21 cellular contexts compared by ENCODE assay signal in genomic region chr10:45515630-45516029, GRCh38.
DNase-seq lines count a peak whose midpoint lies in the region; ATAC-seq and TF ChIP-seq lines count a peak whose summit lies in the region.
"Had no signal": no experiment of that assay in that cellular context is flagged by ENCODE, and none has a peak within 500 bp of the region (broad histone marks: within the 10 kb centered on the region; RNA-seq: fewer than 3 reads in every experiment).

No MANE protein-coding gene starts in this region.

- H3K9me2 ChIP-seq in GM23338 (ENCODE audit: insufficient read depth) = 0 out of 2 replicates have a peak, but pooled peaks cover 4% of the 10 kb centered on the region

- H3K27me3 Mint-ChIP-seq in GM23338 (ENCODE audit: insufficient read depth, low read depth, poor library complexity) (no peaks in the 10 kb centered on the region), H9 (ENCODE audit: low read depth) (no peaks in the 10 kb centered on the region; the same call in 1 of the 2 replicates), brain (no peaks in the 10 kb centered on the region), neural progenitor cell (ENCODE audit: insufficient read depth, low read depth) (peaks cover 2% of the 10 kb centered on the region)
- H3K27me3 Mint-ChIP-seq: B cell had no signal

- H3K79me2 ChIP-seq in GM23338 (replicated peaks; ENCODE audit: insufficient read depth) = 0 out of 2 replicates have a peak, but pooled peaks cover 7% of the 10 kb centered on the region
- no peaks in the 10 kb centered on the region for H3K79me2 ChIP-seq in H9 (ENCODE audit: insufficient read depth, low read length)
- H3K79me2 ChIP-seq in neural progenitor cell (ENCODE audit: low read depth) = no peaks in the 10 kb centered on the region

- TF ChIP-seq CTCF in GM23338 (conservative IDR thresholded peaks at IDR 0.05; ENCODE audit: low read depth in 2 of 2) (no peak), H9 (conservative IDR thresholded peaks at IDR 0.05) (no peak), brain (conservative IDR thresholded peaks at IDR 0.05) (no peak), neural progenitor cell (IDR thresholded peaks at IDR 0.05) (no peak)

- no peak overlapping the region for H2AFZ ChIP-seq in GM23338
- no peak overlapping the region for H2AFZ ChIP-seq in H9 (ENCODE audit: low read length)
- H2AFZ ChIP-seq in neural progenitor cell (replicated peaks) = no peak overlapping the region

- H3K9me3 Mint-ChIP-seq in GM23338 (peaks cover 11% of the 10 kb centered on the region), H9 (peaks cover 4 to 7% of the 10 kb centered on the region in 2 experiments), brain (peaks cover 0 to 5% (median 4%) of the 10 kb centered on the region in 5 experiments), neural progenitor cell (peaks cover 2% of the 10 kb centered on the region)
- H3K9me3 Mint-ChIP-seq: CD4-positive, CD25-positive, alpha-beta regulatory T cell had no signal

- H3K36me3 ChIP-seq in GM23338 (ENCODE audit: insufficient read depth) (no peaks in the 10 kb centered on the region), neural progenitor cell (no peaks in the 10 kb centered on the region)

- no peak overlapping the region for H3K4me3 ChIP-seq in GM23338
- H3K4me3 ChIP-seq in neural progenitor cell = no peak overlapping the region

- no peak overlapping the region for H4K5ac ChIP-seq in H9 (ENCODE audit: insufficient read length, low read depth, low read length)

- H3K27ac Mint-ChIP-seq in GM23338 (peak overlapping the region; percentile 45; the same call in 1 of the 2 replicates), H9 (peak overlapping the region; percentile 1 to 46 (median 7); a peak in 3 of 7 replicates), brain (peak overlapping the region in 4 of 5 experiments; percentile 10 to 75 (median 12)), neural progenitor cell (no peak overlapping the region)
- H3K27ac Mint-ChIP-seq: B cell had no signal

- H4K20me1 ChIP-seq in GM23338 (replicated peaks; ENCODE audit: insufficient read depth) (no peaks in the 10 kb centered on the region), H9 (ENCODE audit: control insufficient read depth, insufficient read depth, insufficient read length) (no peaks in the 10 kb centered on the region), neural progenitor cell (ENCODE audit: low read depth) (no peaks in the 10 kb centered on the region)

- no peak overlapping the region for H2AK5ac ChIP-seq in H9 (ENCODE audit: insufficient read length, low read length)

- H3K4me2 ChIP-seq in GM23338 = 0 out of 2 replicates have a peak overlapping the region, but pooled peaks have one; percentile 22
- H3K4me2 ChIP-seq in H9 (ENCODE audit: insufficient read depth, insufficient read length, low read length) = no peak overlapping the region
- peak overlapping the region; percentile 20 for H3K4me2 ChIP-seq in neural progenitor cell
- H3K4me2 ChIP-seq: KMS-11 had no signal

- no peak overlapping the region for H4K91ac ChIP-seq in H9 (ENCODE audit: insufficient read length, low read depth, low read length)

- H3K27ac ChIP-seq in GM23338 (ENCODE audit: low read depth) (no peak overlapping the region), H9 (ENCODE audit: insufficient read length, low read depth, low read length) (no peak overlapping the region), neural progenitor cell (no peak overlapping the region)
- H3K27ac ChIP-seq: KMS-11 had no signal

- H2BK15ac ChIP-seq in H9 (ENCODE audit: low read depth, low read length) = no peak overlapping the region

- H3K23me2 ChIP-seq in H9 (ENCODE audit: insufficient read length, low read depth, low read length, poor library complexity, severe bottlenecking) = no peaks in the 10 kb centered on the region

- H3F3A ChIP-seq in GM23338 (replicated peaks; ENCODE audit: low read depth) (no peaks in the 10 kb centered on the region), neural progenitor cell (ENCODE audit: low read depth) (no peaks in the 10 kb centered on the region)

- no peak overlapping the region for H3T11ph ChIP-seq in H9 (ENCODE audit: low read length)

- H3K14ac ChIP-seq in H9 (ENCODE audit: insufficient read depth, low read length) = no peak overlapping the region

- peaks cover 18% of the 10 kb centered on the region for H3K4me1 ChIP-seq in GM23338 (ENCODE audit: insufficient read depth)
- H3K4me1 ChIP-seq in H9 (ENCODE audit: insufficient read depth, low read length) = peaks cover 3% of the 10 kb centered on the region; the same call in 1 of the 2 replicates
- H3K4me1 ChIP-seq in neural progenitor cell = peaks cover 11% of the 10 kb centered on the region

- DNase-seq in GM23338 (ENCODE audit: low spot score) = peak; percentile 11
- no peak for DNase-seq in H9
- DNase-seq in neural progenitor cell (ENCODE audit: low spot score) = peak; percentile 55
- DNase-seq in NAMALWA (ENCODE audit: low spot score) = no peak
- DNase-seq: Calu3; CD4-positive, CD25-positive, alpha-beta regulatory T cell; DMS79; NCI-H1092; NCI-H146; NCI-H2081 treated with DMSO at 0.1 percent for 48 hours; NCI-H226; NCI-H526 treated with DMSO at 0.1 percent for 48 hours; NK-92 treated with Interleukin-12 subunit alpha and Interleukin-12 subunit beta, amount 100 ng/mL, for 24 hours; OCI-M1; RPMI8226; SIG-M5 had no signal

- H3K9ac ChIP-seq in H9 (ENCODE audit: extremely low read depth, insufficient read length, low read length) (no peak overlapping the region), neural progenitor cell (no peak overlapping the region)
- H3K9ac ChIP-seq: KMS-11 had no signal

- H3K4me3 Mint-ChIP-seq in GM23338 (no peak overlapping the region), H9 (no peak overlapping the region), brain (no peak overlapping the region), neural progenitor cell (no peak overlapping the region)
- H3K4me3 Mint-ChIP-seq: B cell; CD4-positive, CD25-positive, alpha-beta regulatory T cell had no signal

- H2BK12ac ChIP-seq in H9 (ENCODE audit: insufficient read length, low read depth, low read length) = no peak overlapping the region

- H3K23ac ChIP-seq in H9 (ENCODE audit: insufficient read length, low read depth, low read length) = no peak overlapping the region

- no CpG with 5 or more reads among the region's 6 CpGs for WGBS in H9 (ENCODE audit: extremely low coverage, insufficient read length, low lambda C conversion rate)

- no peak overlapping the region for H2BK5ac ChIP-seq in H9 (ENCODE audit: insufficient read length, low read length)

- no peaks in the 10 kb centered on the region for H3K79me1 ChIP-seq in H9 (ENCODE audit: insufficient read depth, low read depth, low read length, poor library complexity, severe bottlenecking)

- H3K36me3 Mint-ChIP-seq in GM23338 (ENCODE audit: low read depth) = peaks cover 13% of the 10 kb centered on the region; the same call in 2 of the 3 replicates
- H3K36me3 Mint-ChIP-seq in H9 (ENCODE audit: insufficient read depth in 1 of 3, low read depth in 3 of 3) = peaks cover 3% of the 10 kb centered on the region in 3 experiments; a peak in 6 of 7 replicates
- H3K36me3 Mint-ChIP-seq in brain = peaks cover 15% of the 10 kb centered on the region
- peaks cover 2% of the 10 kb centered on the region for H3K36me3 Mint-ChIP-seq in neural progenitor cell

- H3K27me3 ChIP-seq in GM23338 (ENCODE audit: insufficient read depth) = no peaks in the 10 kb centered on the region
- H3K27me3 ChIP-seq in H9 (ENCODE audit: insufficient read depth, low read length) = no peaks in the 10 kb centered on the region
- H3K27me3 ChIP-seq in neural progenitor cell = no peaks in the 10 kb centered on the region

- no peak overlapping the region for H4K8ac ChIP-seq in H9 (replicated peaks; ENCODE audit: insufficient read length, low read depth, low read length)

- ATAC-seq in GM23338 (peak; percentile 73), HG02610 (IDR thresholded peaks at IDR 0.05; ENCODE audit: unreplicated experiment) (no peak), HG03565 (IDR thresholded peaks at IDR 0.05; ENCODE audit: unreplicated experiment) (no peak)

- no peak overlapping the region for H2BK20ac ChIP-seq in H9 (ENCODE audit: low read depth, low read length, poor library complexity, severe bottlenecking)

- no peak overlapping the region for H3K56ac ChIP-seq in H9 (ENCODE audit: insufficient read length, low read depth, low read length)

- H3K4me1 Mint-ChIP-seq in GM23338 = peaks cover 21% of the 10 kb centered on the region
- H3K4me1 Mint-ChIP-seq in H9 = peaks cover 20 to 21% of the 10 kb centered on the region in 2 experiments
- peaks cover 30% of the 10 kb centered on the region for H3K4me1 Mint-ChIP-seq in brain
- H3K4me1 Mint-ChIP-seq in neural progenitor cell = peaks cover 20% of the 10 kb centered on the region

- H3K4ac ChIP-seq in H9 (ENCODE audit: low read depth, low read length) = no peak overlapping the region

- no peak overlapping the region for H3K18ac ChIP-seq in H9 (ENCODE audit: insufficient read length, low read depth, low read length)

- no peaks in the 10 kb centered on the region for H3K9me3 ChIP-seq in H9 (ENCODE audit: control insufficient read depth, low read depth, low read length)
- no peaks in the 10 kb centered on the region for H3K9me3 ChIP-seq in neural progenitor cell (ENCODE audit: low read depth)

- no peak overlapping the region for H2BK120ac ChIP-seq in H9 (ENCODE audit: low read depth, low read length, poor library complexity, severe bottlenecking)

TF ChIP-seq in GM23338, 12 proteins besides CTCF, POLR2A, EP300 and RAD21 (continues in another document):
- no peak for TF ChIP-seq ETS1 (IDR thresholded peaks at IDR 0.05)
- TF ChIP-seq EZH2phosphoT487 (IDR thresholded peaks at IDR 0.05; ENCODE audit: unreplicated experiment) = no peak
- no peak for TF ChIP-seq ZNF114 (CRISPR knock-in tag; IDR thresholded peaks at IDR 0.05)
- no peak for TF ChIP-seq STAT1 (IDR thresholded peaks at IDR 0.05; ENCODE audit: unreplicated experiment)
- TF ChIP-seq EZH2 (IDR thresholded peaks at IDR 0.05; ENCODE audit: low read depth, unreplicated experiment) = no peak

Comparison
In these comparisons a context has a peak if more than half of its experiments do, and no peak if none do; other contexts are left out.
1. DNase-seq: peak in GM23338 (single experiment) and neural progenitor cell (single experiment); none in H9 (single experiment) and NAMALWA (single experiment).